ENCODE assay signal across 14 cellular contexts in the genomic region with DNA sequence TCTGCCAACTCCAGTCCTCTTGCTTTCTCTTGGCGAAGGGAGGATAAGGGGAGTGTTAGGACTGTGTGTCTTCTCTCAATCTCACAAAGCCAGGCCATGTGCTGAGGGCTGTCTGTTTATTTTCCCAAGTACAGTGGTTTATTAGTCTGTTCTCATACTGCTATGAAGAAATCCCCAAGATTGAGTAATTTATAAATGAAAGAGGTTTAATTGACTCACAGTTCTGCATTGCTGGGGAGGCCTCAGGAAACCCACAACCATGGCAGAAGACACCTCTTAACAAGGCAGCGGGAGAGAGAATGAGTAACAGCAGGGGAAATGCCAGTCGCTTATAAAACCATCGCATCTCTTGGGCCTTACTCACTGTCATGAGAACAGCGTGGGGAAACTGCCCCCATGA. TPM values are rescaled to one million over a fixed set of nuclear protein-coding genes. Genes with fewer than 3 reads are reported as not detected.
DNase-seq lines count a peak whose midpoint lies in the region; ATAC-seq and TF ChIP-seq lines count a peak whose summit lies in the region.
"Had no signal": no experiment of that assay in that cellular context is flagged by ENCODE, and none has a peak within 500 bp of the region (broad histone marks: within the 10 kb centered on the region; RNA-seq: fewer than 3 reads in every experiment).

No MANE protein-coding gene starts in this region.

- H3K27me3 ChIP-seq in adipocyte (replicated peaks; ENCODE audit: control insufficient read depth, insufficient read depth, low read length) (no peaks in the 10 kb centered on the region), kidney epithelial cell (ENCODE audit: control insufficient read depth, insufficient read depth, low read length) (no peaks in the 10 kb centered on the region), right atrium auricular region (no peaks in the 10 kb centered on the region)
- H3K27me3 ChIP-seq: tibial artery had no signal

- TF ChIP-seq CTCF in kidney epithelial cell (IDR thresholded peaks at IDR 0.05; ENCODE audit: insufficient read depth, low read length, poor library complexity, severe bottlenecking) (no peak), right atrium auricular region (IDR thresholded peaks at IDR 0.05) (no peak)

- peak; percentile 32 to 43 for ATAC-seq in activated CD4-positive, CD25-positive, alpha-beta regulatory T cell treated with anti-CD3 and anti-CD28 coated beads, Interleukin-2, amount 50 U/mL, for 24 hours
- ATAC-seq in GM19467 (IDR thresholded peaks at IDR 0.05; ENCODE audit: unreplicated experiment) (no peak), HG02588 (IDR thresholded peaks at IDR 0.05; ENCODE audit: unreplicated experiment) (no peak)

- DNase-seq in activated CD4-positive, CD25-positive, alpha-beta regulatory T cell (lab: John Stamatoyannopoulos, UW), result no peak
- DNase-seq in HCEC 1CT (peak; percentile 99), adipocyte (ENCODE audit: low read depth) (peak; percentile 23), kidney epithelial cell (ENCODE audit: low read depth) (peak; percentile 29), right atrium auricular region (ENCODE audit: low spot score) (no peak)
- DNase-seq: cortex of kidney, DMS79, NCI-H2227 treated with DMSO at 0.1 percent for 48 hours, tibial artery had no signal

- H3K4me1 ChIP-seq in adipocyte (ENCODE audit: control insufficient read depth, insufficient read depth, low read length) (peaks cover 5% of the 10 kb centered on the region), right atrium auricular region (no peaks in the 10 kb centered on the region)
- H3K4me1 ChIP-seq: tibial artery had no signal

- no peak overlapping the region for H3K4me3 ChIP-seq in adipocyte (ENCODE audit: low read length)
- H3K4me3 ChIP-seq in kidney epithelial cell (ENCODE audit: low read depth, low read length), result no peak overlapping the region
- no peak overlapping the region for H3K4me3 ChIP-seq in right atrium auricular region
- H3K4me3 ChIP-seq: tibial artery had no signal

- no peak overlapping the region for H3K27ac ChIP-seq in right atrium auricular region
- H3K27ac ChIP-seq: parathyroid adenoma, RWPE1, tibial artery had no signal

- H3K9ac ChIP-seq in adipocyte (ENCODE audit: low read length), result no peak overlapping the region
- H3K9ac ChIP-seq: parathyroid adenoma had no signal

- H3K36me3 ChIP-seq in adipocyte (ENCODE audit: control insufficient read depth, insufficient read depth, low read length, severe bottlenecking) (no peaks in the 10 kb centered on the region), kidney epithelial cell (ENCODE audit: control insufficient read depth, insufficient read depth, low read length) (no peaks in the 10 kb centered on the region), right atrium auricular region (no peaks in the 10 kb centered on the region)
- H3K36me3 ChIP-seq: tibial artery had no signal

- H3K9me3 ChIP-seq in adipocyte (ENCODE audit: control insufficient read depth, low read length) (peaks cover 24% of the 10 kb centered on the region), right atrium auricular region (peaks cover 7 to 32% of the 10 kb centered on the region in 2 donors)

RNA-seq across cellular contexts. Expression of a gene that starts 36.2 kb away (rescaled TPM):
- 57.7 and 113 TPM in 2 replicates for total RNA-seq in kidney epithelial cell
- 10 to 100 TPM in 1 of 2 donors, 1 to 10 TPM in 1; 7.4 to 10.6 TPM for total RNA-seq in right atrium auricular region

RNA-seq across cellular contexts. Expression of a gene that starts 43.5 kb away (rescaled TPM):
- total RNA-seq in kidney epithelial cell (47.3 and 47.6 TPM in 2 replicates), right atrium auricular region (10 to 100 TPM; 15.0 to 19.9 TPM)

Comparison
In these comparisons a context has a peak if more than half of its experiments do, and no peak if none do; other contexts are left out.
1. ATAC-seq: peak in activated CD4-positive, CD25-positive, alpha-beta regulatory T cell treated with anti-CD3 and anti-CD28 coated beads, Interleukin-2, amount 50 U/mL, for 24 hours (2 of 2); none in GM19467 (single experiment) and HG02588 (single experiment).
2. DNase-seq: peak in HCEC 1CT (single experiment), adipocyte (single experiment) and kidney epithelial cell (single experiment); none in activated CD4-positive, CD25-positive, alpha-beta regulatory T cell (0 of 4) and right atrium auricular region (single experiment).